ENCODE assay signal across 2 cellular contexts in the genomic region with DNA sequence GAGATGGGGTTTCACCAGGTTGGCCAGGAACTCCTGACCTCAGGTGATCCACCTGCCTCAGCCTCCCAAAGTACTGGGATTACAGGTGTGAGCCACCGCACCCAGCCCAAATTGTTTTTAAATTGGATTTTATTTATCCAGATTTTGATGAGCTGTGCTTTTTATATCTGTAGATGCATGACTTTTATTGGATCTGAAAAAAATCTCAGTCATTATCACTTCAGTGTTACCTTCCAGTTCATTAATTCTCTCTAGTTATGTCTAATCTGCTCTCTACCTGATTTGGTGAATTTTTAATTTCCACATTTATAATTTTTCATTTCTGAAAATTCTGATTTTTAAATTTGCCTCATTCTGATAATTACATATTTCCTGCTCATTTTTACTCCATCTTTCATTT.
TF ChIP-seq lines count a peak whose summit lies in the region.

No MANE protein-coding gene starts in this region.

TF ChIP-seq in A549, 52 proteins besides CTCF, POLR2A, EP300 and RAD21:
- peak; percentile 56 for TF ChIP-seq MAFK (IDR thresholded peaks at IDR 0.05; ENCODE audit: partially characterized antibody)
- no peak for TF ChIP-seq HOXA7 (CRISPR knock-in tag; IDR thresholded peaks at IDR 0.05)

TF ChIP-seq in K562, 482 proteins besides CTCF, POLR2A, EP300 and RAD21:
- no peak for TF ChIP-seq BHLHE40 (IDR thresholded peaks at IDR 0.05; ENCODE audit: low read length)
- TF ChIP-seq TRIM24 (IDR thresholded peaks at IDR 0.05): no peak
- no peak for TF ChIP-seq ZNF589 (CRISPR knock-in tag; IDR thresholded peaks at IDR 0.05; ENCODE audit: low read depth)
- TF ChIP-seq HBP1 (CRISPR knock-in tag; IDR thresholded peaks at IDR 0.05): no peak
- TF ChIP-seq GATA2 (CRISPR knock-in tag; IDR thresholded peaks at IDR 0.05): no peak
- TF ChIP-seq ZNF316 (IDR thresholded peaks at IDR 0.05): 0 out of 2 replicates have a peak, but pooled peaks have one; percentile 18
- TF ChIP-seq RBM25 (IDR thresholded peaks at IDR 0.05; ENCODE audit: low read depth, low read length, severe bottlenecking): peak; percentile 50
- no peak for TF ChIP-seq NCOA4 (IDR thresholded peaks at IDR 0.05; ENCODE audit: partially characterized antibody)
- no peak for TF ChIP-seq GABPB1 (CRISPR knock-in tag; IDR thresholded peaks at IDR 0.05)
- TF ChIP-seq SIX5 (IDR thresholded peaks at IDR 0.05; ENCODE audit: borderline replicate concordance in 1 of 2, insufficient read depth in 1 of 2, low read depth in 1 of 2, low read length in 2 of 2): no peak
- peak in 1 of 2 experiments; percentile 78; a peak in 1 of 3 replicates for TF ChIP-seq CBX3 (IDR thresholded peaks at IDR 0.05; ENCODE audit: borderline replicate concordance in 1 of 2, low read length in 2 of 2)
TF ChIP-seq in K562: peak in this region for 3.
